In the genomic region with DNA sequence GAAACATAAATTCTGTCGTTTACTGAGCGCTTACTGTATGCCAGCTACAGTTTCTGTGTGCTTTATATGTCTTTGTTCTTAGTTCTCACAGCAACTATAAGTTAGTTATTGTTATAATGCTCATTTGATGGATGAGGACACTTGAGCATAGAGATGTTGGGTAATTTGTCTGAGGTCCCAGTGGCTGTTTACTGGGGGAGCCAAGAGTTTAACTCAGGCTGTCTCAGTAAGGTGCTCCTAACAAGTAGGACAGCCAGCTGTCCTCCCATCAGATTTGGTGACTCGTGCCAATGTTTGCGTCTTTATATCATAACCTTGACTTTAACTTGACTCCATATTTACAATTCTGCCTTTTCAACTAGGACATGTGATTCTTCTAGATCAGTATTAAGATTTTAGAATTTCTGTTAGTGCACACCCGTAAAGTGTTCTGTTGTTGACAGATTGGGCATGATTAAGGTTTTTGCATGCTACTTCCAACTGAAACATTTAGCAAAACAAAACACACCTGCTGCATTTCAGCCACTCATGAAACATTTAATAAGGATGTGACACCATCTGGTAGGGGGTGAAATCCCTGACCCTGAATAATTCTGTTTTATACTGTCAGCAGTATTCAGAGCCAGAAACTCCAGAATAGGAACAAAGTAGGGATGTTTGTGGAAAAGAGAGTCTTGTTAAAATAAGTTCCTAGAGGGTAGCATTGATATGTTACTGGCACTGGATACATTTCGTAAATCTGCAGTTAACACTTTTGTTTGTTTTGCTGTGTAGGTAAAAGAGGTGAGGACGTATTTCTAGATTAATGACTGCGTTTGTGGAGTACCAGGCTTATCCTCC, we compare ENCODE assay signal across 9 cellular contexts. TPM values are rescaled to one million over a fixed set of nuclear protein-coding genes. Genes with fewer than 3 reads are reported as not detected.
DNase-seq lines count a peak whose midpoint lies in the region; ATAC-seq and TF ChIP-seq lines count a peak whose summit lies in the region.
"Had no signal": no experiment of that assay in that cellular context is flagged by ENCODE, and none has a peak within 500 bp of the region (broad histone marks: within the 10 kb centered on the region; RNA-seq: fewer than 3 reads in every experiment).

No MANE protein-coding gene starts in this region.

- peaks cover 0 to 16% (median 7%) of the 10 kb centered on the region in 4 donors for H3K36me3 ChIP-seq in sigmoid colon

- 26 to 66% methylated on average over 8 of the region's 8 CpGs for WGBS in sigmoid colon, 2 donors

- peaks cover 2 to 31% (median 18%) of the 10 kb centered on the region in 4 donors for H3K4me1 ChIP-seq in sigmoid colon

- DNase-seq in NCI-H748 (lab: John Stamatoyannopoulos, UW; ENCODE audit: unreplicated experiment), result peak; percentile 26
- DNase-seq in NCI-H748 treated with DMSO at 0.1 percent for 48 hours (lab: John Stamatoyannopoulos, UW), result no peak
- DNase-seq in NCI-H446 treated with DMSO at 0.1 percent for 48 hours (lab: John Stamatoyannopoulos, UW), result peak; percentile 3
- no peak for DNase-seq in coronary artery (ENCODE audit: low spot score)
- no peak for DNase-seq in sigmoid colon
- DNase-seq in HPDE6-E6E7 (ENCODE audit: extremely low spot score), result no peak
- DNase-seq in activated CD8-positive, alpha-beta memory T cell treated with anti-CD3 and anti-CD28 coated beads, Interleukin-2, amount 50 U/mL, for 4 hours, result no peak
- DNase-seq: COR-L47 had no signal

- no peaks in the 10 kb centered on the region for H3K27me3 ChIP-seq in sigmoid colon

- peak overlapping the region; percentile 4 to 77 for H3K27ac ChIP-seq in coronary artery
- H3K27ac ChIP-seq in sigmoid colon, result peak overlapping the region; percentile 85 to 95 (median 92)

- ATAC-seq in GM19467 (IDR thresholded peaks at IDR 0.05; ENCODE audit: unreplicated experiment), result no peak

- TF ChIP-seq POLR2A in sigmoid colon (IDR thresholded peaks at IDR 0.05), result no peak

- TF ChIP-seq CTCF in coronary artery (IDR thresholded peaks at IDR 0.05) (no peak), sigmoid colon (IDR thresholded peaks at IDR 0.05) (no peak)

- peak overlapping the region; percentile 94 for H3K4me3 ChIP-seq in coronary artery
- H3K4me3 ChIP-seq in sigmoid colon, result peak overlapping the region; percentile 81 to 99 (median 94)

- no peaks in the 10 kb centered on the region for H3K9me3 ChIP-seq in sigmoid colon

- no peak for TF ChIP-seq EP300 in sigmoid colon (IDR thresholded peaks at IDR 0.05)

- intact Hi-C loops in sigmoid colon (cut with DNase I), result no loop called here

RNA-seq across cellular contexts. Expression of gene REXO2, which starts 1.9 kb away (rescaled TPM):
- total RNA-seq in sigmoid colon, result 100 to 1,000 TPM; 158 to 238 (median 200) TPM
- polyA plus RNA-seq in sigmoid colon, result 10 to 100 TPM; 49.7 to 93.1 (median 55.4) TPM

RNA-seq across cellular contexts. Expression of gene RBM7, which starts 40.7 kb away (rescaled TPM):
- total RNA-seq in sigmoid colon, result 10 to 100 TPM; 20.5 to 34.4 (median 28.8) TPM
- 10 to 100 TPM; 21.3 to 36.3 (median 27.0) TPM for polyA plus RNA-seq in sigmoid colon

RNA-seq across cellular contexts. Expression of gene C11orf71, which starts 40.9 kb away (rescaled TPM):
- total RNA-seq in sigmoid colon, result 1 to 10 TPM; 5.0 to 7.6 (median 6.4) TPM
- 10 to 100 TPM in 2 of 3 donors, 1 to 10 TPM in 1; 9.6 to 16.4 (median 12.6) TPM for polyA plus RNA-seq in sigmoid colon

Comparison
In these comparisons a context has a peak if more than half of its experiments do, and no peak if none do; other contexts are left out.
1. DNase-seq: peak in NCI-H748 (single experiment) and NCI-H446 treated with DMSO at 0.1 percent for 48 hours (single experiment); none in NCI-H748 treated with DMSO at 0.1 percent for 48 hours (single experiment), coronary artery (single experiment), sigmoid colon (single experiment), HPDE6-E6E7 (single experiment) and activated CD8-positive, alpha-beta memory T cell treated with anti-CD3 and anti-CD28 coated beads, Interleukin-2, amount 50 U/mL, for 4 hours (single experiment).